In the genomic region with DNA sequence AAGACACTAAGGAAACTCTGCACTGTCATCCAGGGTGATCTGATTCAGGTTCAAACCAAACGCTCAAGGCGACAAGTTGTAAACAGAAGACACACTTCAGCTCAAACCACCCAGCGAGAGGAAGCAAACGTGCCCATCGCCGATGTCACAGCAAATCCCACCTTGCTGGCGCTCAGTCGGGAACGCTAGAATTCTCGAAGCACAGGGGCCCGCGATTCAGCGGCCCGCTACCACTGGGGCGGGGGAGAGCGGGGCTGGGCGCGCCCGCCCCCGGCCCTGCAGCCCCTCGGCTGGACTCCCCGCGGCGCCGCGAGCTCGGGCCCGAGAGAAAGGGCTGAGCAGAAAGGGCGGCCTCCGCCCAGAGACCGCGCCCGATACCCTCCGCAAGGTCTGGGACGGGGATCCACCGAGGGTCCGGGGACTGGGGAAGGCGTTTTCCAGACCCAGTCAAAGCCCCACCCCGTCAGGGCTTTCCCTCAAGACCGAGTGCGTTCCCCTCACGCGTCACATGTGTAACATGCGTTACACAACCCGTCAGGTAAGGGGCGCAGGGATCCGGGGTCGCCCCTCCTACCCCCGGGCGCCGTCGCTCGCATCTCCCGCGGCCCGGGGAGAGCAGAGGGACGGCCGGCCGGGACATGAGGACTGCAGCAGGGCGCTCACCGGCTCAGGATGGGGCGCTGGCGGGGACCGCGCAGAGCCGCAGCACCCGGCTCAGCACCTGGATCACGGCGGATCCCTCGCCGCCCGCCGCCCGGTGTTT, we compare ENCODE assay signal across 8 cellular contexts. TPM values are rescaled to one million over a fixed set of nuclear protein-coding genes. Genes with fewer than 3 reads are reported as not detected.
DNase-seq lines count a peak whose midpoint lies in the region; ATAC-seq and TF ChIP-seq lines count a peak whose summit lies in the region.

No MANE protein-coding gene starts in this region.

- H3K27me3 ChIP-seq in liver (ENCODE audit: control insufficient read depth in 4 of 4, insufficient read depth in 4 of 4, low read length in 3 of 4): peaks cover 0 to 2% (median 0%) of the 10 kb centered on the region in 4 donors

- peak; percentile 47 for ATAC-seq in GM21619 (IDR thresholded peaks at IDR 0.05; ENCODE audit: unreplicated experiment)
- ATAC-seq in activated CD4-positive, CD25-positive, alpha-beta regulatory T cell treated with anti-CD3 and anti-CD28 coated beads, Interleukin-2, amount 50 U/mL, for 24 hours: peak; percentile 22 to 23

- DNase-seq in G401 (ENCODE audit: low spot score): peak; percentile 67
- DNase-seq in Jurkat, Clone E6-1 (ENCODE audit: low read depth, low spot score): peak; percentile 45
- peak; percentile 31 for DNase-seq in choroid plexus epithelial cell (ENCODE audit: low read depth)
- DNase-seq in stimulated activated CD4-positive, alpha-beta T cell treated with anti-CD3 and anti-CD28 coated beads, TNF-alpha, amount 100 ng/mL, for 4 hours (ENCODE audit: low read depth in 3 of 3): peak in 2 of 3 experiments; percentile 20 to 30
- DNase-seq in foreskin melanocyte: no peak

- peak overlapping the region; percentile 79 to 85 for H3K27ac ChIP-seq in liver (ENCODE audit: low read depth in 1 of 2, low read length in 2 of 2)

- peak overlapping the region; percentile 45 to 84 for H3K9ac ChIP-seq in liver (ENCODE audit: low read depth in 1 of 2, low read length in 2 of 2)

- WGBS in liver: under 1% methylated on average over 74 of the region's 74 CpGs

- TF ChIP-seq RAD21 in liver (IDR thresholded peaks at IDR 0.05): no peak

- H3K4me3 ChIP-seq in Jurkat, Clone E6-1 (ENCODE audit: low read length): peak overlapping the region; percentile 80
- H3K4me3 ChIP-seq in choroid plexus epithelial cell (ENCODE audit: low read depth, low read length) (peak overlapping the region; percentile 90), liver (ENCODE audit: low read depth in 1 of 3, low read length in 3 of 3) (peak overlapping the region; percentile 86 to 93 (median 88))

- no peak for TF ChIP-seq CTCF in choroid plexus epithelial cell (conservative IDR thresholded peaks at IDR 0.05; ENCODE audit: low read depth, low read length)
- TF ChIP-seq CTCF in liver (IDR thresholded peaks at IDR 0.05; ENCODE audit: low read depth, low read length, missing input control): no peak

- H3K4me1 ChIP-seq in liver (ENCODE audit: control insufficient read depth in 4 of 4, insufficient read depth in 4 of 4, low read length in 3 of 4): peaks cover 3 to 15% (median 4%) of the 10 kb centered on the region in 4 donors

- no peaks in the 10 kb centered on the region for H3K9me3 ChIP-seq in liver (ENCODE audit: control insufficient read depth in 4 of 4, low read length in 3 of 4)

- H3K36me3 ChIP-seq in liver (ENCODE audit: control insufficient read depth in 4 of 4, insufficient read depth in 3 of 4, low read depth in 1 of 4, low read length in 3 of 4): no peaks in the 10 kb centered on the region

- in situ Hi-C loops in G401 (cut with HindIII; ENCODE audit: low sequenced_read_pairs): no loop called here

TF ChIP-seq in liver, 16 proteins besides CTCF, POLR2A, EP300 and RAD21:
- TF ChIP-seq YY1 (IDR thresholded peaks at IDR 0.05) (no peak), HNF4A (conservative IDR thresholded peaks at IDR 0.05) (no peak), TAF1 (conservative IDR thresholded peaks at IDR 0.05) (no peak), SP1 (IDR thresholded peaks at IDR 0.05) (no peak), RXRA (IDR thresholded peaks at IDR 0.05) (no peak), FOXA2 (IDR thresholded peaks at IDR 0.05) (no peak), JUND (IDR thresholded peaks at IDR 0.05) (no peak), HNF4G (IDR thresholded peaks at IDR 0.05) (no peak), GABPA (IDR thresholded peaks at IDR 0.05 in 1 of 2, conservative IDR thresholded peaks at IDR 0.05 in 1 of 2) (no peak)
- TF ChIP-seq, protein P1, sequence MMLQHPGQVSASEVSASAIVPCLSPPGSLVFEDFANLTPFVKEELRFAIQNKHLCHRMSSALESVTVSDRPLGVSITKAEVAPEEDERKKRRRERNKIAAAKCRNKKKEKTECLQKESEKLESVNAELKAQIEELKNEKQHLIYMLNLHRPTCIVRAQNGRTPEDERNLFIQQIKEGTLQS (IDR thresholded peaks at IDR 0.05): no peak

RNA-seq across cellular contexts. Expression of a gene that starts 0.5 kb away (rescaled TPM):
- 85.2 and 122 TPM in 2 replicates for total RNA-seq in G401 (2014; rRNA removed; shearing (Covaris generic))
- 15.0 TPM for polyA plus RNA-seq in Jurkat, Clone E6-1 (2012; ENCODE audit: insufficient read depth, insufficient read length)
- total RNA-seq in liver: 10 to 100 TPM in 1 of 2 donors, 1 to 10 TPM in 1; 8.8 to 14.4 TPM
- polyA plus RNA-seq in liver: 1 to 10 TPM; 2.1 to 2.7 TPM
